1 cellular context compared by ENCODE assay signal in the genomic region with DNA sequence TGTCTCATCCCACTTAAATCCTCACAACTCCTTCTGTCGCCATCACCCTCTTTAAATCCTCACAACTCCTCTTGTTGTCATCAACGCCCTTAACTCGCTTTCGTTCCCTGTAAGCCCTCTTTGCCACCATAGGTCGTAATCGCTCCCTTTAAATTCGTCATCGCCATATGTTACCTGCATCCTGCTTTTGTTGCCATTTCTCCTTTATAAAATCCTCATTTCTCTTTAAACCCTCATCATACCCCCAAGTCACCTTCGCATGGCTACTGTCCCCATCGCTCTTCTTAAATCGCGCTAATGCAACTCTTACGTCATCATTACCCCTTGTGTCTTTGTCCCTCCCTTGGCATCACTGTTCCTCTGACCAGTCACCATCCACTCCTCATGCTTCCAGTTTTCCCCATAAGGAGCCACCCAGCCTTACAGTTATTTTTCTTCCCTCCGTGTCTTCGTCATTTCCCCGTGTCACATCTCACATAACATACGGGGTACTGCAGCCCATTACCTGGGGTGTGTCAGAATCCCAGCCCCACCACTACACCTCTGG.
A peak's percentile ranks its signal among the peaks of the same experiment; 100 is the strongest.
TF ChIP-seq lines count a peak whose summit lies in the region.

No MANE protein-coding gene starts in this region.

TF ChIP-seq in HEK293, 187 proteins besides CTCF, POLR2A, EP300 and RAD21 (continued from another document and continues in another):
- TF ChIP-seq, protein P1, sequence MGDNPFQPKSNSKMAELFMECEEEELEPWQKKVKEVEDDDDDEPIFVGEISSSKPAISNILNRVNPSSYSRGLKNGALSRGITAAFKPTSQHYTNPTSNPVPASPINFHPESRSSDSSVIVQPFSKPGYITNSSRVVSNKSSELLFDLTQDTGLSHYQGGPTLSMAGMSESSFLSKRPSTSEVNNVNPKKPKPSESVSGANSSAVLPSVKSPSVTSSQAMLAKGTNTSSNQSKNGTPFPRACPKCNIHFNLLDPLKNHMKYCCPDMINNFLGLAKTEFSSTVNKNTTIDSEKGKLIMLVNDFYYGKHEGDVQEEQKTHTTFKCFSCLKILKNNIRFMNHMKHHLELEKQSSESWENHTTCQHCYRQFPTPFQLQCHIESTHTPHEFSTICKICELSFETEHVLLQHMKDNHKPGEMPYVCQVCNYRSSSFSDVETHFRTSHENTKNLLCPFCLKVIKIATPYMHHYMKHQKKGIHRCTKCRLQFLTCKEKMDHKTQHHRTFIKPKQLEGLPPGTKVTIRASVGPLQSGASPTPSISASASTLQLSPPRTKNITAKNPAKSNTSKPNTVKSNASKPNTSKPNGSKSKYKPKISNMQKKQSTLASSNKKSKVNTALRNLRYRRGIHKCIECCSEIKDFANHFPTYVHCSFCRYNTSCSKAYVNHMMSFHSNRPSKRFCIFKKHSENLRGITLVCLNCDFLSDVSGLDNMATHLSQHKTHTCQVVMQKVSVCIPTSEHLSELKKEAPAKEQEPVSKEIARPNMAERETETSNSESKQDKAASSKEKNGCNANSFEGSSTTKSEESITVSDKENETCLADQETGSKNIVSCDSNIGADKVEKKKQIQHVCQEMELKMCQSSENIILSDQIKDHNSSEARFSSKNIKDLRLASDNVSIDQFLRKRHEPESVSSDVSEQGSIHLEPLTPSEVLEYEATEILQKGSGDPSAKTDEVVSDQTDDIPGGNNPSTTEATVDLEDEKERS (tag by site-specific recombination; IDR thresholded peaks at IDR 0.05): 0 out of 2 replicates have a peak, but pooled peaks have one; percentile 6
- TF ChIP-seq KLF10 (tag by site-specific recombination; IDR thresholded peaks at IDR 0.05) (no peak), ZNF112 (tag by site-specific recombination; IDR thresholded peaks at IDR 0.05) (no peak), KLF1 (tag by site-specific recombination; IDR thresholded peaks at IDR 0.05) (peak; percentile 30), ZNF350 (tag by site-specific recombination; IDR thresholded peaks at IDR 0.05) (no peak), ZNF416 (tag by site-specific recombination; IDR thresholded peaks at IDR 0.05) (no peak; the same call in 1 of the 2 replicates), ZNF19 (tag by site-specific recombination; IDR thresholded peaks at IDR 0.05; ENCODE audit: low read depth) (no peak), ZNF585B (tag by site-specific recombination; IDR thresholded peaks at IDR 0.05) (no peak), ZFP69B (tag by site-specific recombination; IDR thresholded peaks at IDR 0.05) (peak; percentile 93), ZNF529 (tag by site-specific recombination; IDR thresholded peaks at IDR 0.05; ENCODE audit: insufficient replicate concordance) (no peak), SETDB1 (IDR thresholded peaks at IDR 0.05; ENCODE audit: insufficient read length, low read length) (no peak), ZNF274 (IDR thresholded peaks at IDR 0.05; ENCODE audit: low read length) (no peak), ZNF274 (tag by site-specific recombination; IDR thresholded peaks at IDR 0.05; ENCODE audit: borderline replicate concordance) (no peak), ZNF561 (tag by site-specific recombination; IDR thresholded peaks at IDR 0.05; ENCODE audit: borderline replicate concordance) (no peak), ZNF175 (tag by site-specific recombination; IDR thresholded peaks at IDR 0.05) (no peak), ZNF785 (tag by site-specific recombination; IDR thresholded peaks at IDR 0.05) (0 out of 2 replicates have a peak, but pooled peaks have one; percentile 31), ZNF114 (tag by site-specific recombination; IDR thresholded peaks at IDR 0.05) (no peak), ZNF394 (tag by site-specific recombination; IDR thresholded peaks at IDR 0.05; ENCODE audit: borderline replicate concordance) (0 out of 2 replicates have a peak, but pooled peaks have one; percentile 23), ZNF560 (tag by site-specific recombination; IDR thresholded peaks at IDR 0.05; ENCODE audit: borderline replicate concordance) (no peak), ZSCAN23 (tag by site-specific recombination; IDR thresholded peaks at IDR 0.05) (no peak), ZNF76 (tag by site-specific recombination; IDR thresholded peaks at IDR 0.05; ENCODE audit: borderline replicate concordance, low read depth) (peak; percentile 56), KLF8 (tag by site-specific recombination; IDR thresholded peaks at IDR 0.05) (peak; percentile 82), ZNF132 (tag by site-specific recombination; IDR thresholded peaks at IDR 0.05; ENCODE audit: borderline replicate concordance) (no peak), ZNF777 (tag by site-specific recombination; IDR thresholded peaks at IDR 0.05; ENCODE audit: borderline replicate concordance) (no peak), FEZF1 (tag by site-specific recombination; IDR thresholded peaks at IDR 0.05) (no peak), ZNF558 (tag by site-specific recombination; IDR thresholded peaks at IDR 0.05) (peak; percentile 84; the same call in 1 of the 2 replicates), ZNF354C (tag by site-specific recombination; IDR thresholded peaks at IDR 0.05; ENCODE audit: borderline replicate concordance, low read depth) (no peak), ZNF433 (tag by site-specific recombination; IDR thresholded peaks at IDR 0.05; ENCODE audit: low read depth) (no peak), ZBTB8A (tag by site-specific recombination; IDR thresholded peaks at IDR 0.05) (no peak; the same call in 1 of the 2 replicates), OVOL3 (tag by site-specific recombination; IDR thresholded peaks at IDR 0.05) (peak; percentile 68; the same call in 1 of the 2 replicates), ZBTB1 (tag by site-specific recombination; IDR thresholded peaks at IDR 0.05) (0 out of 2 replicates have a peak, but pooled peaks have one; percentile 31), GLI2 (tag by site-specific recombination; IDR thresholded peaks at IDR 0.05; ENCODE audit: borderline replicate concordance, low read depth) (no peak), ZNF266 (tag by site-specific recombination; IDR thresholded peaks at IDR 0.05; ENCODE audit: low read depth) (no peak; the same call in 1 of the 2 replicates), ZNF391 (tag by site-specific recombination; IDR thresholded peaks at IDR 0.05; ENCODE audit: borderline replicate concordance, low read depth) (peak; percentile 88), ZNF223 (tag by site-specific recombination; IDR thresholded peaks at IDR 0.05) (no peak), ZNF626 (tag by site-specific recombination; IDR thresholded peaks at IDR 0.05) (no peak), ZNF423 (tag by site-specific recombination; IDR thresholded peaks at IDR 0.05) (no peak)
- TF ChIP-seq, protein P2, sequence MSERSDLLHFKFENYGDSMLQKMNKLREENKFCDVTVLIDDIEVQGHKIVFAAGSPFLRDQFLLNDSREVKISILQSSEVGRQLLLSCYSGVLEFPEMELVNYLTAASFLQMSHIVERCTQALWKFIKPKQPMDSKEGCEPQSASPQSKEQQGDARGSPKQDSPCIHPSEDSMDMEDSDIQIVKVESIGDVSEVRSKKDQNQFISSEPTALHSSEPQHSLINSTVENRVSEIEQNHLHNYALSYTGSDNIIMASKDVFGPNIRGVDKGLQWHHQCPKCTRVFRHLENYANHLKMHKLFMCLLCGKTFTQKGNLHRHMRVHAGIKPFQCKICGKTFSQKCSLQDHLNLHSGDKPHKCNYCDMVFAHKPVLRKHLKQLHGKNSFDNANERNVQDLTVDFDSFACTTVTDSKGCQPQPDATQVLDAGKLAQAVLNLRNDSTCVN (tag by site-specific recombination; optimal IDR thresholded peaks at IDR 0.05): no peak
- TF ChIP-seq, protein P3, sequence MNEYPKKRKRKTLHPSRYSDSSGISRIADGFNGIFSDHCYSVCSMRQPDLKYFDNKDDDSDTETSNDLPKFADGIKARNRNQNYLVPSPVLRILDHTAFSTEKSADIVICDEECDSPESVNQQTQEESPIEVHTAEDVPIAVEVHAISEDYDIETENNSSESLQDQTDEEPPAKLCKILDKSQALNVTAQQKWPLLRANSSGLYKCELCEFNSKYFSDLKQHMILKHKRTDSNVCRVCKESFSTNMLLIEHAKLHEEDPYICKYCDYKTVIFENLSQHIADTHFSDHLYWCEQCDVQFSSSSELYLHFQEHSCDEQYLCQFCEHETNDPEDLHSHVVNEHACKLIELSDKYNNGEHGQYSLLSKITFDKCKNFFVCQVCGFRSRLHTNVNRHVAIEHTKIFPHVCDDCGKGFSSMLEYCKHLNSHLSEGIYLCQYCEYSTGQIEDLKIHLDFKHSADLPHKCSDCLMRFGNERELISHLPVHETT (tag by site-specific recombination; IDR thresholded peaks at IDR 0.05): peak; percentile 89; the same call in 1 of the 2 replicates
- TF ChIP-seq, protein P4, sequence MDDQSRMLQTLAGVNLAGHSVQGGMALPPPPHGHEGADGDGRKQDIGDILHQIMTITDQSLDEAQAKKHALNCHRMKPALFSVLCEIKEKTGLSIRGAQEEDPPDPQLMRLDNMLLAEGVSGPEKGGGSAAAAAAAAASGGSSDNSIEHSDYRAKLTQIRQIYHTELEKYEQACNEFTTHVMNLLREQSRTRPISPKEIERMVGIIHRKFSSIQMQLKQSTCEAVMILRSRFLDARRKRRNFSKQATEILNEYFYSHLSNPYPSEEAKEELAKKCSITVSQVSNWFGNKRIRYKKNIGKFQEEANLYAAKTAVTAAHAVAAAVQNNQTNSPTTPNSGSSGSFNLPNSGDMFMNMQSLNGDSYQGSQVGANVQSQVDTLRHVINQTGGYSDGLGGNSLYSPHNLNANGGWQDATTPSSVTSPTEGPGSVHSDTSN (CRISPR knock-in tag; IDR thresholded peaks at IDR 0.05): no peak
- TF ChIP-seq, protein P5, sequence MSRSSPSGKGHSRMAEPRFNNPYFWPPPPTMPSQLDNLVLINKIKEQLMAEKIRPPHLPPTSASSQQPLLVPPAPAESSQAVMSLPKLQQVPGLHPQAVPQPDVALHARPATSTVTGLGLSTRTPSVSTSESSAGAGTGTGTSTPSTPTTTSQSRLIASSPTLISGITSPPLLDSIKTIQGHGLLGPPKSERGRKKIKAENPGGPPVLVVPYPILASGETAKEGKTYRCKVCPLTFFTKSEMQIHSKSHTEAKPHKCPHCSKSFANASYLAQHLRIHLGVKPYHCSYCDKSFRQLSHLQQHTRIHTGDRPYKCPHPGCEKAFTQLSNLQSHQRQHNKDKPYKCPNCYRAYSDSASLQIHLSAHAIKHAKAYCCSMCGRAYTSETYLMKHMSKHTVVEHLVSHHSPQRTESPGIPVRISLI (tag by site-specific recombination; IDR thresholded peaks at IDR 0.05): no peak
- TF ChIP-seq, protein P6, sequence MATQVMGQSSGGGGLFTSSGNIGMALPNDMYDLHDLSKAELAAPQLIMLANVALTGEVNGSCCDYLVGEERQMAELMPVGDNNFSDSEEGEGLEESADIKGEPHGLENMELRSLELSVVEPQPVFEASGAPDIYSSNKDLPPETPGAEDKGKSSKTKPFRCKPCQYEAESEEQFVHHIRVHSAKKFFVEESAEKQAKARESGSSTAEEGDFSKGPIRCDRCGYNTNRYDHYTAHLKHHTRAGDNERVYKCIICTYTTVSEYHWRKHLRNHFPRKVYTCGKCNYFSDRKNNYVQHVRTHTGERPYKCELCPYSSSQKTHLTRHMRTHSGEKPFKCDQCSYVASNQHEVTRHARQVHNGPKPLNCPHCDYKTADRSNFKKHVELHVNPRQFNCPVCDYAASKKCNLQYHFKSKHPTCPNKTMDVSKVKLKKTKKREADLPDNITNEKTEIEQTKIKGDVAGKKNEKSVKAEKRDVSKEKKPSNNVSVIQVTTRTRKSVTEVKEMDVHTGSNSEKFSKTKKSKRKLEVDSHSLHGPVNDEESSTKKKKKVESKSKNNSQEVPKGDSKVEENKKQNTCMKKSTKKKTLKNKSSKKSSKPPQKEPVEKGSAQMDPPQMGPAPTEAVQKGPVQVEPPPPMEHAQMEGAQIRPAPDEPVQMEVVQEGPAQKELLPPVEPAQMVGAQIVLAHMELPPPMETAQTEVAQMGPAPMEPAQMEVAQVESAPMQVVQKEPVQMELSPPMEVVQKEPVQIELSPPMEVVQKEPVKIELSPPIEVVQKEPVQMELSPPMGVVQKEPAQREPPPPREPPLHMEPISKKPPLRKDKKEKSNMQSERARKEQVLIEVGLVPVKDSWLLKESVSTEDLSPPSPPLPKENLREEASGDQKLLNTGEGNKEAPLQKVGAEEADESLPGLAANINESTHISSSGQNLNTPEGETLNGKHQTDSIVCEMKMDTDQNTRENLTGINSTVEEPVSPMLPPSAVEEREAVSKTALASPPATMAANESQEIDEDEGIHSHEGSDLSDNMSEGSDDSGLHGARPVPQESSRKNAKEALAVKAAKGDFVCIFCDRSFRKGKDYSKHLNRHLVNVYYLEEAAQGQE (tag by site-specific recombination; IDR thresholded peaks at IDR 0.05): peak; percentile 26; the same call in 1 of the 2 replicates
- TF ChIP-seq, protein P7, sequence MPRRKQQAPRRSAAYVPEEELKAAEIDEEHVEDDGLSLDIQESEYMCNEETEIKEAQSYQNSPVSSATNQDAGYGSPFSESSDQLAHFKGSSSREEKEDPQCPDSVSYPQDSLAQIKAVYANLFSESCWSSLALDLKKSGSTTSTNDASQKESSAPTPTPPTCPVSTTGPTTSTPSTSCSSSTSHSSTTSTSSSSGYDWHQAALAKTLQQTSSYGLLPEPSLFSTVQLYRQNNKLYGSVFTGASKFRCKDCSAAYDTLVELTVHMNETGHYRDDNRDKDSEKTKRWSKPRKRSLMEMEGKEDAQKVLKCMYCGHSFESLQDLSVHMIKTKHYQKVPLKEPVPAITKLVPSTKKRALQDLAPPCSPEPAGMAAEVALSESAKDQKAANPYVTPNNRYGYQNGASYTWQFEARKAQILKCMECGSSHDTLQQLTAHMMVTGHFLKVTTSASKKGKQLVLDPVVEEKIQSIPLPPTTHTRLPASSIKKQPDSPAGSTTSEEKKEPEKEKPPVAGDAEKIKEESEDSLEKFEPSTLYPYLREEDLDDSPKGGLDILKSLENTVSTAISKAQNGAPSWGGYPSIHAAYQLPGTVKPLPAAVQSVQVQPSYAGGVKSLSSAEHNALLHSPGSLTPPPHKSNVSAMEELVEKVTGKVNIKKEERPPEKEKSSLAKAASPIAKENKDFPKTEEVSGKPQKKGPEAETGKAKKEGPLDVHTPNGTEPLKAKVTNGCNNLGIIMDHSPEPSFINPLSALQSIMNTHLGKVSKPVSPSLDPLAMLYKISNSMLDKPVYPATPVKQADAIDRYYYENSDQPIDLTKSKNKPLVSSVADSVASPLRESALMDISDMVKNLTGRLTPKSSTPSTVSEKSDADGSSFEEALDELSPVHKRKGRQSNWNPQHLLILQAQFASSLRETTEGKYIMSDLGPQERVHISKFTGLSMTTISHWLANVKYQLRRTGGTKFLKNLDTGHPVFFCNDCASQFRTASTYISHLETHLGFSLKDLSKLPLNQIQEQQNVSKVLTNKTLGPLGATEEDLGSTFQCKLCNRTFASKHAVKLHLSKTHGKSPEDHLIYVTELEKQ (tag by site-specific recombination; IDR thresholded peaks at IDR 0.05; ENCODE audit: borderline replicate concordance): peak; percentile 23; the same call in 1 of the 2 replicates
- TF ChIP-seq, protein P8, sequence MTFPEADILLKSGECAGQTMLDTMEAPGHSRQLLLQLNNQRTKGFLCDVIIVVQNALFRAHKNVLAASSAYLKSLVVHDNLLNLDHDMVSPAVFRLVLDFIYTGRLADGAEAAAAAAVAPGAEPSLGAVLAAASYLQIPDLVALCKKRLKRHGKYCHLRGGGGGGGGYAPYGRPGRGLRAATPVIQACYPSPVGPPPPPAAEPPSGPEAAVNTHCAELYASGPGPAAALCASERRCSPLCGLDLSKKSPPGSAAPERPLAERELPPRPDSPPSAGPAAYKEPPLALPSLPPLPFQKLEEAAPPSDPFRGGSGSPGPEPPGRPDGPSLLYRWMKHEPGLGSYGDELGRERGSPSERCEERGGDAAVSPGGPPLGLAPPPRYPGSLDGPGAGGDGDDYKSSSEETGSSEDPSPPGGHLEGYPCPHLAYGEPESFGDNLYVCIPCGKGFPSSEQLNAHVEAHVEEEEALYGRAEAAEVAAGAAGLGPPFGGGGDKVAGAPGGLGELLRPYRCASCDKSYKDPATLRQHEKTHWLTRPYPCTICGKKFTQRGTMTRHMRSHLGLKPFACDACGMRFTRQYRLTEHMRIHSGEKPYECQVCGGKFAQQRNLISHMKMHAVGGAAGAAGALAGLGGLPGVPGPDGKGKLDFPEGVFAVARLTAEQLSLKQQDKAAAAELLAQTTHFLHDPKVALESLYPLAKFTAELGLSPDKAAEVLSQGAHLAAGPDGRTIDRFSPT (tag by site-specific recombination; IDR thresholded peaks at IDR 0.05): peak; percentile 91
